ENCODE assay signal across 8 cellular contexts in the genomic region with DNA sequence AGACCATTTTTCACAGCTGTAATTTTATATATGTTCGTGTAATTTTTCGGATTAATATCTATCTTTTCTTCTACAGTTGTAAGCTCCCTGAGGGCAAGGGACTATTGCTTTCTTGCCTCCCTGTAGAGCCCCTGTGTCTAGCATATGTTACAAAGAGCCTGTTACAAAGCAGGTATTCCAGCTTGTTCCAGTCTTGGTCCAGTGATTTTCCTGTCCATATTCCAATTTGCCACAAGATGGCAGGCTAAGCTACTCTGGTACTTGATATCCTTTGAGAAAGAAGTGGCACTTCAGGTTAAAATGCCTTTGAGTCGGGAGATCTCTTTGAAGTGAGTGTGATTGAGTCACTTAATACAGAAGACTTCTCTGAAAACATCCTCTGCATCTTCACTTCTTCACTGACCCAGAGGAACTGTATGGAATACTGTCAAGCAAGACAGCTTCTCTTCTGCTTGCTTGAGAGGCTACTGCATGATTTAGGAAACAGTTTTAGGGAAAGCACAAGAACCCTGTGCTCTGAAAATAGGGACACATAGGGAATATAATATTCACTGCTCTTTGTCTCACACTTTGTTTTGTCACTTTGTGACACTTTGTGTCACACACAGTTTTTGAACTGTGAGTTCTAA. TPM values are rescaled to one million over a fixed set of nuclear protein-coding genes. Genes with fewer than 3 reads are reported as not detected.
DNase-seq lines count a peak whose midpoint lies in the region; ATAC-seq, FAIRE-seq and TF ChIP-seq lines count a peak whose summit lies in the region.

No MANE protein-coding gene starts in this region.

- CTCF ChIA-PET in A549 (lab: Yijun Ruan, JAX), result interaction anchor here (0.5 to 5.2 kb wide), 32 partner anchors 8 to 1417 kb away, joined by 3 to 62 read pairs (median 6); partner anchors contain the start of gene CAVIN4

- no peak for TF ChIP-seq POLR2A in A549 (IDR thresholded peaks at IDR 0.05; ENCODE audit: low read length)

- no peaks in the 10 kb centered on the region for H3K79me2 ChIP-seq in GM23248 (ENCODE audit: insufficient read depth)

- intact Hi-C loops in activated CD4-positive, alpha-beta T cell treated with anti-CD3 and anti-CD28 coated beads, Interleukin-2, amount 10 ng/mL, durations not matched to agents 24 days and 14 days (cut with micrococcal nuclease), result loop anchor here (10.0 kb wide), 1 partner anchor 632 kb away; no protein-coding TSS in a partner anchor

- WGBS in A549 (ENCODE audit: missing lambda C conversion rate), result 2% methylated on average over 3 of the region's 3 CpGs
- 32 to 33% methylated on average over 3 of the region's 3 CpGs for WGBS in GM23248 (ENCODE audit: low coverage in 1 of 2, low lambda C conversion rate in 2 of 2, missing lambda C conversion rate in 2 of 2), 2 experiments

- no peak overlapping the region for H3K27ac Mint-ChIP-seq in stimulated activated naive CD8-positive, alpha-beta T cell treated with anti-CD3 and anti-CD28 coated beads, Interleukin-15, amount 100 ng/mL, for 72 hours
- no peak overlapping the region for H3K27ac Mint-ChIP-seq in activated CD4-positive, alpha-beta T cell treated with anti-CD3 and anti-CD28 coated beads, Interleukin-2, amount 10 ng/mL, durations not matched to agents 24 days and 14 days

- H3K9me2 ChIP-seq in GM23248 (ENCODE audit: insufficient read depth), result no peaks in the 10 kb centered on the region

- ATAC-seq in A549 (peak; percentile 66; a peak in 5 of 6 replicates), HG02938 (IDR thresholded peaks at IDR 0.05; ENCODE audit: unreplicated experiment) (no peak)
- ATAC-seq in stimulated activated naive CD8-positive, alpha-beta T cell treated with anti-CD3 and anti-CD28 coated beads, Interleukin-15, amount 100 ng/mL, for 72 hours, result no peak

- peaks cover 7% of the 10 kb centered on the region for H3K27me3 Mint-ChIP-seq in stimulated activated naive CD8-positive, alpha-beta T cell treated with anti-CD3 and anti-CD28 coated beads, Interleukin-15, amount 100 ng/mL, for 72 hours
- H3K27me3 Mint-ChIP-seq in activated CD4-positive, alpha-beta T cell treated with anti-CD3 and anti-CD28 coated beads, Interleukin-2, amount 10 ng/mL, durations not matched to agents 24 days and 14 days, result peaks cover 12% of the 10 kb centered on the region

- H3K36me3 Mint-ChIP-seq in activated CD4-positive, alpha-beta T cell treated with anti-CD3 and anti-CD28 coated beads, Interleukin-2, amount 10 ng/mL, durations not matched to agents 24 days and 14 days (ENCODE audit: low read depth), result no peaks in the 10 kb centered on the region

- no peak overlapping the region for H3K9ac ChIP-seq in GM23248

- no peak overlapping the region for H3K4me2 ChIP-seq in A549
- no peak overlapping the region for H3K4me2 ChIP-seq in GM23248 (ENCODE audit: unreplicated experiment)

- 0 out of 2 replicates have a peak, but pooled peaks cover 13% of the 10 kb centered on the region for H3F3A ChIP-seq in GM23248 (ENCODE audit: insufficient read depth)

- peaks cover 22% of the 10 kb centered on the region for H3K4me1 Mint-ChIP-seq in stimulated activated naive CD8-positive, alpha-beta T cell treated with anti-CD3 and anti-CD28 coated beads, Interleukin-15, amount 100 ng/mL, for 72 hours
- peaks cover 9% of the 10 kb centered on the region for H3K4me1 Mint-ChIP-seq in activated CD4-positive, alpha-beta T cell treated with anti-CD3 and anti-CD28 coated beads, Interleukin-2, amount 10 ng/mL, durations not matched to agents 24 days and 14 days

- H3K4me3 Mint-ChIP-seq in stimulated activated naive CD8-positive, alpha-beta T cell treated with anti-CD3 and anti-CD28 coated beads, Interleukin-15, amount 100 ng/mL, for 72 hours, result no peak overlapping the region
- H3K4me3 Mint-ChIP-seq in activated CD4-positive, alpha-beta T cell treated with anti-CD3 and anti-CD28 coated beads, Interleukin-2, amount 10 ng/mL, durations not matched to agents 24 days and 14 days, result no peak overlapping the region

- H3K9me3 Mint-ChIP-seq in stimulated activated naive CD8-positive, alpha-beta T cell treated with anti-CD3 and anti-CD28 coated beads, Interleukin-15, amount 100 ng/mL, for 72 hours, result no peaks in the 10 kb centered on the region
- no peaks in the 10 kb centered on the region for H3K9me3 Mint-ChIP-seq in activated CD4-positive, alpha-beta T cell treated with anti-CD3 and anti-CD28 coated beads, Interleukin-2, amount 10 ng/mL, durations not matched to agents 24 days and 14 days

- POLR2A ChIA-PET in A549 (lab: Yijun Ruan, JAX), result interaction anchor here (0.5 to 1.0 kb wide), 3 partner anchors 633 to 722 kb away, joined by 3 to 8 read pairs (median 4); no protein-coding TSS in a partner anchor

- no peaks in the 10 kb centered on the region for H4K20me1 ChIP-seq in GM23248 (ENCODE audit: insufficient read depth)

- no peak overlapping the region for H2AFZ ChIP-seq in GM23248

- in situ Hi-C loops in GM23248 (cut with MboI), result loop anchor here (10.0 kb wide), 1 partner anchor 702 kb away; no protein-coding TSS in a partner anchor

- H3K4me3 ChIP-seq in A549, result no peak overlapping the region
- no peak overlapping the region for H3K4me3 ChIP-seq in GM23248

- H3K27me3 ChIP-seq in GM23248 (replicated peaks; ENCODE audit: insufficient read depth), result no peaks in the 10 kb centered on the region

- H3K9me3 ChIP-seq in A549 (no peaks in the 10 kb centered on the region), GM23248 (ENCODE audit: low read depth) (no peaks in the 10 kb centered on the region)

- no peak overlapping the region for H3K27ac ChIP-seq in A549
- no peak overlapping the region for H3K27ac ChIP-seq in GM23248

- H3K4me1 ChIP-seq in A549 (peaks cover 3% of the 10 kb centered on the region; the same call in 1 of the 3 replicates), GM23248 (ENCODE audit: insufficient read depth) (no peaks in the 10 kb centered on the region)

- no peak for TF ChIP-seq EP300 in A549 (IDR thresholded peaks at IDR 0.05)

- peak; percentile 71 for TF ChIP-seq CTCF in A549 (IDR thresholded peaks at IDR 0.05)

- TF ChIP-seq RAD21 in A549 (conservative IDR thresholded peaks at IDR 0.05 in 1 of 2, IDR thresholded peaks at IDR 0.05 in 1 of 2), result peak; percentile 59 to 72

- no peaks in the 10 kb centered on the region for H3K36me3 ChIP-seq in GM23248 (ENCODE audit: low read depth)

- DNase-seq in A549 (ENCODE audit: low read depth in 1 of 2, low spot score in 1 of 2) (peak; percentile 49 to 64), GM23248 (peak; percentile 62), NCI-H2196 treated with DMSO at 0.1 percent for 48 hours (lab: John Stamatoyannopoulos, UW; ENCODE audit: unreplicated experiment) (peak; percentile 43), astrocyte of the hippocampus (ENCODE audit: low read depth, low spot score) (peak; percentile 79), kidney tubule cell (ENCODE audit: low spot score) (peak; percentile 79)
- no peak for DNase-seq in stimulated activated naive CD8-positive, alpha-beta T cell treated with anti-CD3 and anti-CD28 coated beads, Interleukin-15, amount 100 ng/mL, for 72 hours
- no peak for DNase-seq in activated CD4-positive, alpha-beta T cell treated with anti-CD3 and anti-CD28 coated beads, Interleukin-2, amount 10 ng/mL, durations not matched to agents 24 days and 14 days

- FAIRE-seq in A549 (lab: Jason Lieb, UNC), result no peak

TF ChIP-seq in A549, 52 proteins besides CTCF, POLR2A, EP300 and RAD21:
- TF ChIP-seq CBX2 (IDR thresholded peaks at IDR 0.05; ENCODE audit: borderline replicate concordance, low read depth) (no peak), ATOH8 (CRISPR knock-in tag; IDR thresholded peaks at IDR 0.05; ENCODE audit: low read depth) (no peak), SMC3 (IDR thresholded peaks at IDR 0.05) (peak; percentile 64), POLR2AphosphoS2 (conservative IDR thresholded peaks at IDR 0.05; ENCODE audit: low read length) (no peak), KDM1A (IDR thresholded peaks at IDR 0.05; ENCODE audit: low read depth) (no peak), CHD2 (IDR thresholded peaks at IDR 0.05; ENCODE audit: low read length, partially characterized antibody) (no peak)
- TF ChIP-seq, protein P1, sequence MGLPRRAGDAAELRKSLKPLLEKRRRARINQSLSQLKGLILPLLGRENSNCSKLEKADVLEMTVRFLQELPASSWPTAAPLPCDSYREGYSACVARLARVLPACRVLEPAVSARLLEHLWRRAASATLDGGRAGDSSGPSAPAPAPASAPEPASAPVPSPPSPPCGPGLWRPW (IDR thresholded peaks at IDR 0.05), result no peak

RNA-seq across cellular contexts. Expression of gene CAVIN4, which starts 24.5 kb away (rescaled TPM):
- polyA plus RNA-seq in A549 (2011; rRNA removed) (0.57 and 0.61 TPM in 2 replicates), A549 (2017; fragmentation: RNase III; extraction: RNeasy Plus Mini Kit Qiagen cat#74134 plus additional on column Dnase treatment) (0.62 to 0.86 TPM (median 0.79 TPM) in 3 replicates), GM23248 (2016; fragmentation: Nextera tagmentation; extraction: Ambion mirVana) (0.60 and 0.65 TPM in 2 replicates)
- polyA plus RNA-seq in A549 (2012; cell fraction: cytosol; rRNA removed), result 0.22 and 0.25 TPM in 2 replicates
- polyA plus RNA-seq in A549 (2012; cell fraction: nucleus; rRNA removed), result 0.30 and 0.50 TPM in 2 replicates
- polyA minus RNA-seq in A549 (2011; rRNA and poly(A)+ RNA removed), result 0.17 and 0.19 TPM in 2 replicates
- 1.7 and 1.9 TPM in 2 replicates for total RNA-seq in GM23248 (2014; rRNA removed; shearing (Covaris generic))
- 0.19 and 0.21 TPM in 2 replicates for total RNA-seq in activated CD4-positive, alpha-beta T cell treated with anti-CD3 and anti-CD28 coated beads, Interleukin-2, amount 10 ng/mL, durations not matched to agents 24 days and 14 days

Comparison
In these comparisons a context has a peak if more than half of its experiments do, and no peak if none do; other contexts are left out.
1. ATAC-seq: peak in A549 (2 of 2); none in stimulated activated naive CD8-positive, alpha-beta T cell treated with anti-CD3 and anti-CD28 coated beads, Interleukin-15, amount 100 ng/mL, for 72 hours (single experiment) and HG02938 (single experiment).
2. DNase-seq: peak in A549 (2 of 2), GM23248 (single experiment), NCI-H2196 treated with DMSO at 0.1 percent for 48 hours (single experiment), astrocyte of the hippocampus (single experiment) and kidney tubule cell (single experiment); none in stimulated activated naive CD8-positive, alpha-beta T cell treated with anti-CD3 and anti-CD28 coated beads, Interleukin-15, amount 100 ng/mL, for 72 hours (0 of 2) and activated CD4-positive, alpha-beta T cell treated with anti-CD3 and anti-CD28 coated beads, Interleukin-2, amount 10 ng/mL, durations not matched to agents 24 days and 14 days (single experiment).